In the genomic region with DNA sequence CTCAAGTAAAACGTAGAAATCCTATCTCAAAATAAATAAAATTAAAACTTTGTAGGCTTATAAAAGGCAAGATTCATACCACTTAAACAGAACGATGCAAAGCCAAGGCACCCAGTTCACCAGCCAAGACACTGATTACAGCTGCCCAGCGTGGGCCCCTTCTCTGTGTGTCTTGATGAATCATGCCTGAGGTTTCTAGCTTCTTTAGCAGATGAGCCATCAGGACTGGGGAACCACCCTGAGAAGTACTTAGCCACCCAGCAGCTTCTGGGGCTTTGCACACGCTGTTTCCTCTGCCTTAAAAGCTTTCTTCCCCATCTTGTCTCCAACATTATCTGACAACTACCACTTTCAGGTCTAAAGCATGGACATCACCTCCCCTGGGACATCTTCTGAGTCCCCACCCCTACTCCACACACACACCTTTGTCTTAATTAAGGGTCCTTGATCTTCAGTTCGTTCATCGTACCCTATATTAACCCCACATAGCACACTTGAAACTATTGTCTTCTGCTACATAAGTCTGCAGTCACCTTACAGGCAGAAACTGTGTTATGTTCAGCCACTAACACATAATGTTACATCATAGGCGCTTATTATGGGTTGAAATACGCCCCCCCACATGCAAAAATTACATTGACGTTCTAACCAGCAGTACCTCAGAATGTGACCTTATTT, we compare ENCODE assay signal across 9 cellular contexts. TPM values are rescaled to one million over a fixed set of nuclear protein-coding genes. Genes with fewer than 3 reads are reported as not detected.
DNase-seq lines count a peak whose midpoint lies in the region; ATAC-seq and TF ChIP-seq lines count a peak whose summit lies in the region.
"Had no signal": no experiment of that assay in that cellular context is flagged by ENCODE, and none has a peak within 500 bp of the region (broad histone marks: within the 10 kb centered on the region; RNA-seq: fewer than 3 reads in every experiment).

No MANE protein-coding gene starts in this region.

- no peaks in the 10 kb centered on the region for H3K9me3 ChIP-seq in sigmoid colon

- in situ Hi-C loops in GM13977 (cut with MboI; ENCODE audit: low pct_unique_long_range_greater_than_20kb, low sequenced_read_pairs, unreplicated experiment): no loop called here

- no peak overlapping the region for H3K4me3 ChIP-seq in cardiac fibroblast (replicated peaks in 1 of 2; ENCODE audit: low read depth in 2 of 2, low read length in 2 of 2)
- H3K4me3 ChIP-seq in sigmoid colon: no peak overlapping the region

- no peak for TF ChIP-seq POLR2A in sigmoid colon (IDR thresholded peaks at IDR 0.05)

- intact Hi-C loops in sigmoid colon (cut with DNase I): no loop called here

- no peaks in the 10 kb centered on the region for H3K36me3 ChIP-seq in sigmoid colon

- H3K27me3 ChIP-seq in sigmoid colon: no peaks in the 10 kb centered on the region

- peaks cover 0 to 4% (median 0%) of the 10 kb centered on the region in 4 donors for H3K4me1 ChIP-seq in sigmoid colon

- no peak overlapping the region for H3K27ac ChIP-seq in sigmoid colon

- TF ChIP-seq EP300 in sigmoid colon (IDR thresholded peaks at IDR 0.05): no peak

- WGBS in sigmoid colon, 2 donors: 70 to 73% methylated on average over 9 of the region's 9 CpGs

- TF ChIP-seq CTCF in GM13977 (IDR thresholded peaks at IDR 0.05; ENCODE audit: extremely low read depth, insufficient read depth, missing control alignments) (no peak), cardiac fibroblast (IDR thresholded peaks at IDR 0.05; ENCODE audit: low read depth, low read length) (no peak), sigmoid colon (IDR thresholded peaks at IDR 0.05) (no peak)

- DNase-seq in GM13977 (ENCODE audit: low spot score) (peak; percentile 74), SKM-1 (lab: John Stamatoyannopoulos, UW; ENCODE audit: unreplicated experiment) (peak; percentile 15), cardiac fibroblast (ENCODE audit: low read depth in 2 of 2) (peak; percentile 72 to 94), sigmoid colon (no peak), NCI-H2029 (lab: John Stamatoyannopoulos, UW) (no peak), NCI-H146 treated with DMSO at 0.1 percent for 48 hours (lab: John Stamatoyannopoulos, UW; ENCODE audit: unreplicated experiment) (no peak)
- peak; percentile 84 for DNase-seq in stimulated activated CD4-positive, alpha-beta T cell treated with anti-CD3 and anti-CD28 coated beads, Interleukin-1b, Interleukin-23, amount 100 ng/mL, for 48 hours

- ATAC-seq in HG03039 (IDR thresholded peaks at IDR 0.05; ENCODE audit: unreplicated experiment): peak; percentile 96

RNA-seq across cellular contexts. Expression of a gene that starts 8.7 kb away (rescaled TPM):
- 10 to 100 TPM; 36.0 to 65.8 (median 48.1) TPM for total RNA-seq in sigmoid colon
- polyA plus RNA-seq in sigmoid colon: 1 to 10 TPM; 1.4 to 5.9 (median 4.8) TPM

RNA-seq across cellular contexts. Expression of a gene that starts 17.2 kb away (rescaled TPM):
- total RNA-seq in sigmoid colon: not detected
- polyA plus RNA-seq in sigmoid colon: not detected
- total RNA-seq: mononuclear cell had no signal

RNA-seq across cellular contexts. Expression of a gene that starts 19.6 kb away (rescaled TPM):
- not detected for total RNA-seq in sigmoid colon
- not detected for polyA plus RNA-seq in sigmoid colon
- total RNA-seq: mononuclear cell had no signal

Comparison
In these comparisons a context has a peak if more than half of its experiments do, and no peak if none do; other contexts are left out.
1. DNase-seq: peak in GM13977 (single experiment), SKM-1 (single experiment), cardiac fibroblast (2 of 2) and stimulated activated CD4-positive, alpha-beta T cell treated with anti-CD3 and anti-CD28 coated beads, Interleukin-1b, Interleukin-23, amount 100 ng/mL, for 48 hours (single experiment); none in sigmoid colon (single experiment), NCI-H2029 (single experiment) and NCI-H146 treated with DMSO at 0.1 percent for 48 hours (single experiment).